21 cellular contexts compared by ENCODE assay signal in genomic region chr16:78993342-78993741, GRCh38.
DNase-seq lines count a peak whose midpoint lies in the region; ATAC-seq and TF ChIP-seq lines count a peak whose summit lies in the region.
"Had no signal": no experiment of that assay in that cellular context is flagged by ENCODE, and none has a peak within 500 bp of the region (broad histone marks: within the 10 kb centered on the region; RNA-seq: fewer than 3 reads in every experiment).

No MANE protein-coding gene starts in this region.

- H3K27me3 Mint-ChIP-seq in CD8-positive, alpha-beta T cell (ENCODE audit: low read depth) = no peaks in the 10 kb centered on the region
- H3K27me3 Mint-ChIP-seq: activated CD8-positive, alpha-beta T cell treated with anti-CD3 and anti-CD28 coated beads for 36 hours; activated T-cell treated with anti-CD3 and anti-CD28 coated beads, Interleukin-2, amount 50 U/mL, for 24 hours had no signal

- no peaks in the 10 kb centered on the region for H3K9me3 ChIP-seq in heart left ventricle
- H3K9me3 ChIP-seq in CD8-positive, alpha-beta T cell (ENCODE audit: low read length) = no peaks in the 10 kb centered on the region
- H3K9me3 ChIP-seq: lower lobe of right lung, ovary, right lobe of liver had no signal

- no peak overlapping the region for H3K4me3 Mint-ChIP-seq in CD8-positive, alpha-beta T cell
- H3K4me3 Mint-ChIP-seq: activated CD8-positive, alpha-beta T cell treated with anti-CD3 and anti-CD28 coated beads for 36 hours; activated T-cell treated with anti-CD3 and anti-CD28 coated beads, Interleukin-2, amount 50 U/mL, for 24 hours had no signal

- H3K27ac Mint-ChIP-seq in CD8-positive, alpha-beta T cell = no peak overlapping the region
- H3K27ac Mint-ChIP-seq: activated CD8-positive, alpha-beta T cell treated with anti-CD3 and anti-CD28 coated beads for 36 hours; activated T-cell treated with anti-CD3 and anti-CD28 coated beads, Interleukin-2, amount 50 U/mL, for 24 hours had no signal

- POLR2A ChIA-PET in CD8-positive, alpha-beta T cell (lab: Charles Lee) = no interaction called here

- no peaks in the 10 kb centered on the region for H3K36me3 Mint-ChIP-seq in CD8-positive, alpha-beta T cell

- intact Hi-C loops in heart left ventricle (cut with DNase I) = no loop called here
- intact Hi-C loops in CD8-positive, alpha-beta T cell (cut with DNase I, micrococcal nuclease) = no loop called here

- H3K27ac ChIP-seq in heart left ventricle = no peak overlapping the region
- no peak overlapping the region for H3K27ac ChIP-seq in CD8-positive, alpha-beta T cell (ENCODE audit: low read depth, low read length)
- H3K27ac ChIP-seq: lower lobe of right lung, ovary, right lobe of liver had no signal

- DNase-seq in COR-L47 (lab: John Stamatoyannopoulos, UW) (peak; percentile 73), NCI-H1105 treated with DMSO at 0.1 percent for 48 hours (lab: John Stamatoyannopoulos, UW) (peak; percentile 90), NCI-H510A treated with DMSO at 0.1 percent for 48 hours (lab: John Stamatoyannopoulos, UW) (peak; percentile 74), heart left ventricle (peak in 2 of 5 donors; percentile 34 to 39), dedifferentiated amniotic fluid mesenchymal stem cell (ENCODE audit: extremely low spot score) (no peak), OCI-M2 (lab: John Stamatoyannopoulos, UW; ENCODE audit: unreplicated experiment) (no peak)
- no peak for DNase-seq in CD8-positive, alpha-beta T cell
- DNase-seq: activated CD4-positive, CD25-positive, alpha-beta regulatory T cell; activated CD8-positive, alpha-beta T cell treated with anti-CD3 and anti-CD28 coated beads for 36 hours; activated naive CD4-positive, alpha-beta T cell treated with anti-CD3 and anti-CD28 coated beads, Interleukin-2, amount 50 U/mL, for 16 hours; activated T-cell treated with anti-CD3 and anti-CD28 coated beads, Interleukin-2, amount 50 U/mL, for 24 hours; aorta; C1 segment of cervical spinal cord; DMS 273 treated with DMSO at 0.1 percent for 48 hours; lower lobe of right lung; MV-4-11; NCI-H526 treated with DMSO at 0.1 percent for 48 hours; ovary; PC-3; right lobe of liver had no signal

- 19 to 41% (median 39%) methylated on average over 11 to 12 of the region's 12 CpGs for WGBS in heart left ventricle, 4 donors

- ATAC-seq in heart left ventricle (peak in 3 of 4 donors; percentile 65 to 84 (median 76)), HG02885 (IDR thresholded peaks at IDR 0.05; ENCODE audit: poor library complexity, unreplicated experiment) (no peak)
- no peak for ATAC-seq in CD8-positive, alpha-beta T cell
- ATAC-seq: activated CD8-positive, alpha-beta T cell treated with anti-CD3 and anti-CD28 coated beads for 36 hours; lower lobe of right lung; PC-3; right lobe of liver had no signal

- CTCF ChIA-PET in CD8-positive, alpha-beta T cell (lab: Charles Lee) = no interaction called here

- H3K27me3 ChIP-seq in heart left ventricle = no peaks in the 10 kb centered on the region
- no peaks in the 10 kb centered on the region for H3K27me3 ChIP-seq in CD8-positive, alpha-beta T cell (ENCODE audit: insufficient read depth, low read length)
- H3K27me3 ChIP-seq: ovary, right lobe of liver had no signal

- no peak overlapping the region for H3K4me3 ChIP-seq in heart left ventricle
- no peak overlapping the region for H3K4me3 ChIP-seq in CD8-positive, alpha-beta T cell (ENCODE audit: low read depth, low read length)
- H3K4me3 ChIP-seq: lower lobe of right lung, ovary, right lobe of liver had no signal

- H3K9me3 Mint-ChIP-seq in CD8-positive, alpha-beta T cell = no peaks in the 10 kb centered on the region
- H3K9me3 Mint-ChIP-seq: activated CD8-positive, alpha-beta T cell treated with anti-CD3 and anti-CD28 coated beads for 36 hours; activated T-cell treated with anti-CD3 and anti-CD28 coated beads, Interleukin-2, amount 50 U/mL, for 24 hours had no signal

- peaks cover 0 to 5% (median 0%) of the 10 kb centered on the region in 12 donors for H3K4me1 ChIP-seq in heart left ventricle
- H3K4me1 ChIP-seq in CD8-positive, alpha-beta T cell (ENCODE audit: insufficient read depth, low read length) = no peaks in the 10 kb centered on the region
- H3K4me1 ChIP-seq: lower lobe of right lung, right lobe of liver had no signal

- H3K4me1 Mint-ChIP-seq in CD8-positive, alpha-beta T cell (ENCODE audit: low read depth) = peaks cover 3% of the 10 kb centered on the region

- H3K36me3 ChIP-seq in heart left ventricle = no peaks in the 10 kb centered on the region
- H3K36me3 ChIP-seq in CD8-positive, alpha-beta T cell (ENCODE audit: insufficient read depth, low read length) = no peaks in the 10 kb centered on the region
- H3K36me3 ChIP-seq: lower lobe of right lung, ovary, right lobe of liver had no signal

- TF ChIP-seq POLR2A in heart left ventricle (IDR thresholded peaks at IDR 0.05) = no peak

- no peak for TF ChIP-seq CTCF in heart left ventricle (IDR thresholded peaks at IDR 0.05)
- TF ChIP-seq CTCF in CD8-positive, alpha-beta T cell (IDR thresholded peaks at IDR 0.05) = no peak

Comparison
In these comparisons a context has a peak if more than half of its experiments do, and no peak if none do; other contexts are left out.
1. DNase-seq: peak in COR-L47 (single experiment), NCI-H1105 treated with DMSO at 0.1 percent for 48 hours (single experiment) and NCI-H510A treated with DMSO at 0.1 percent for 48 hours (single experiment); none in CD8-positive, alpha-beta T cell (0 of 7), dedifferentiated amniotic fluid mesenchymal stem cell (single experiment) and OCI-M2 (single experiment).
2. ATAC-seq: peak in heart left ventricle (3 of 4); none in CD8-positive, alpha-beta T cell (single experiment) and HG02885 (single experiment).